ENCODE assay signal across 16 cellular contexts in the genomic region with DNA sequence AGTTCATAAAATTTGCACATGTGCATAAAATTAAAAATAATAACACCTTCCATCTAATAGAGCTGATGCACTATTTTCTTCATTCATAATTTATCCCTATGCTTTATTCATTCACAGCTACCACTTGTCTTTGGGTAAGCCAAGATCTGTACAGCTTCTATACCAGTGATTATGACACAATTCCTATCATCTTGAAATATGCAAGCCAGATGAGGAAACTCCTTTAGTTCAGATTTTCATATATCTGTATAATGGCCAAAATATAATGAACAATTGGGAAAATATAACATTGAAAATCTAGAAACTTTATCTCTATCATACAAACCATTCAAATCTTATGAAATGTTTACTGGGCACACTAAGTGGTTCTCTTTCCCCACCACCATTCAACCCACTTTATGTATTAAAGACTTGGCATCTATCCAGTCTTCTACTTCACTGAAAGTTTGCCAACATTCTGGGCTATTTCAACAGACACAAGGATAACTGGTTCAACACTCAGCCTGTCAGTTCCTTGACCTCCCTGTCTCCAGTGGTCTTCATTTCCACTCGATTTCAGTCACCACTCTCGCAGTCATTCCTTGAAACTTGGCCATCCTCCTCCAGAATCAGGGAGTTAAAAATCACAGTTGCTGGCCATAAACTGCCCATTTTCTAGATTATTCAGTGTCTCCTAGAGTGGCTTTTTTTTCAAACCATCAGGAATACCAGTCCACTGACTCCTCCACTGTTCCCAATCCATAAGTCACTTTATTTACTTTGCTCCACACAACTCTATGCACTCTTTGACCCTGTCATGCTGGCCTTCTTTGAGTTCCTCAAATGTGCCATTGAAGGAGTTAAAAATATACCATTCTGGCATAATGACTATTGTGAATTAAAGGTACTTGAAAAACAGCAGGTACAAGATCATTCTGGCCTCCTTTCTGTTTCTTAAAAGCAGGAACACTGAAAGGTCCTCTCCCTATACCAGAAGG.
A peak's percentile ranks its signal among the peaks of the same experiment; 100 is the strongest.
DNase-seq lines count a peak whose midpoint lies in the region; ATAC-seq and TF ChIP-seq lines count a peak whose summit lies in the region.
"Had no signal": no experiment of that assay in that cellular context is flagged by ENCODE, and none has a peak within 500 bp of the region (broad histone marks: within the 10 kb centered on the region; RNA-seq: fewer than 3 reads in every experiment).

No MANE protein-coding gene starts in this region.

- H3K4me1 Mint-ChIP-seq in progenitor cell of endocrine pancreas (ENCODE audit: low read depth) = peaks cover 27% of the 10 kb centered on the region

- H2AFZ ChIP-seq in hepatocyte = no peak overlapping the region

- no peak overlapping the region for H3K4me2 ChIP-seq in hepatocyte

- peaks cover 73% of the 10 kb centered on the region for H3K79me2 ChIP-seq in hepatocyte

- peaks cover 21% of the 10 kb centered on the region for H3K4me1 ChIP-seq in BE2C
- H3K4me1 ChIP-seq in adipocyte (ENCODE audit: control insufficient read depth, insufficient read depth, low read length) = peaks cover 49% of the 10 kb centered on the region
- peaks cover 11% of the 10 kb centered on the region for H3K4me1 ChIP-seq in hepatocyte (ENCODE audit: insufficient read depth)
- H3K4me1 ChIP-seq in HAP-1 = no peaks in the 10 kb centered on the region

- no peak overlapping the region for H3K4me3 ChIP-seq in BE2C (ENCODE audit: low read depth, low read length)
- no peak overlapping the region for H3K4me3 ChIP-seq in adipocyte (ENCODE audit: low read length)
- no peak overlapping the region for H3K4me3 ChIP-seq in hepatocyte
- H3K4me3 ChIP-seq in HAP-1 = no peak overlapping the region

- WGBS in hepatocyte (ENCODE audit: low lambda C conversion rate, missing lambda C conversion rate) = 72% methylated on average over 2 of the region's 2 CpGs

- H3K36me3 Mint-ChIP-seq in progenitor cell of endocrine pancreas (ENCODE audit: insufficient read depth) = peaks cover 10% of the 10 kb centered on the region

- no peak overlapping the region for H3K27ac Mint-ChIP-seq in progenitor cell of endocrine pancreas

- no peaks in the 10 kb centered on the region for H3K9me3 Mint-ChIP-seq in progenitor cell of endocrine pancreas (ENCODE audit: low read depth)
- H3K9me3 Mint-ChIP-seq: IgD-negative memory B cell, memory B cell had no signal

- TF ChIP-seq CTCF in BE2C (IDR thresholded peaks at IDR 0.05; ENCODE audit: low read depth, low read length) (no peak), hepatocyte (IDR thresholded peaks at IDR 0.05; ENCODE audit: poor library complexity) (no peak), progenitor cell of endocrine pancreas (IDR thresholded peaks at IDR 0.05; ENCODE audit: unreplicated experiment) (no peak)

- H3K36me3 ChIP-seq in BE2C = no peaks in the 10 kb centered on the region; the same call in 1 of the 2 replicates
- H3K36me3 ChIP-seq in adipocyte (ENCODE audit: control insufficient read depth, insufficient read depth, low read length, severe bottlenecking) = peaks cover 27% of the 10 kb centered on the region
- H3K36me3 ChIP-seq in hepatocyte (replicated peaks; ENCODE audit: insufficient read depth, low read depth) = no peaks in the 10 kb centered on the region
- no peaks in the 10 kb centered on the region for H3K36me3 ChIP-seq in HAP-1 (replicated peaks)

- no peak overlapping the region for H3K4me3 Mint-ChIP-seq in progenitor cell of endocrine pancreas (ENCODE audit: low read depth)
- H3K4me3 Mint-ChIP-seq: activated CD8-positive, alpha-beta memory T cell treated with anti-CD3 and anti-CD28 coated beads, Interleukin-2, amount 10 ng/mL, durations not matched to agents 7 days and 5 days had no signal

- in situ Hi-C loops in HAP-1 (cut with MboI; ENCODE audit: low sequenced_read_pairs) = no loop called here

- H3K27me3 ChIP-seq in BE2C = no peaks in the 10 kb centered on the region
- H3K27me3 ChIP-seq in adipocyte (replicated peaks; ENCODE audit: control insufficient read depth, insufficient read depth, low read length) = no peaks in the 10 kb centered on the region
- H3K27me3 ChIP-seq in hepatocyte = no peaks in the 10 kb centered on the region
- no peaks in the 10 kb centered on the region for H3K27me3 ChIP-seq in HAP-1 (ENCODE audit: low read depth)

- H3K9me2 ChIP-seq in hepatocyte (replicated peaks; ENCODE audit: insufficient read depth) = no peaks in the 10 kb centered on the region

- no peak for ATAC-seq in GM19328 (IDR thresholded peaks at IDR 0.05; ENCODE audit: unreplicated experiment)
- ATAC-seq: activated CD8-positive, alpha-beta memory T cell treated with anti-CD3 and anti-CD28 coated beads, Interleukin-2, amount 10 ng/mL, durations not matched to agents 7 days and 5 days; HCT116 had no signal

- H3K9ac ChIP-seq in adipocyte (ENCODE audit: low read length) = no peak overlapping the region

- H3K9me3 ChIP-seq in BE2C (no peaks in the 10 kb centered on the region), adipocyte (ENCODE audit: control insufficient read depth, low read length) (no peaks in the 10 kb centered on the region), hepatocyte (ENCODE audit: low read depth) (no peaks in the 10 kb centered on the region), HAP-1 (no peaks in the 10 kb centered on the region)

- DNase-seq in BE2C (peak; percentile 11), HS-27A (ENCODE audit: low read depth) (peak; percentile 22), adipocyte (ENCODE audit: low read depth) (peak; percentile 46), hepatocyte (ENCODE audit: low spot score) (peak; percentile 20), nucleus accumbens (lab: John Stamatoyannopoulos, UW) (no peak), HAP-1 (ENCODE audit: low spot score in 2 of 2) (no peak), progenitor cell of endocrine pancreas (ENCODE audit: low spot score, unreplicated experiment) (no peak)
- DNase-seq: activated CD8-positive, alpha-beta memory T cell treated with anti-CD3 and anti-CD28 coated beads, Interleukin-2, amount 10 ng/mL, durations not matched to agents 7 days and 5 days; amygdala; effector memory CD4-positive, alpha-beta T cell; EL; NCI-H2081 treated with DMSO at 0.1 percent for 48 hours had no signal

- peaks cover 3% of the 10 kb centered on the region for H4K20me1 ChIP-seq in hepatocyte (ENCODE audit: insufficient read depth, poor library complexity, severe bottlenecking)

- no peaks in the 10 kb centered on the region for H3K27me3 Mint-ChIP-seq in progenitor cell of endocrine pancreas
- H3K27me3 Mint-ChIP-seq: activated CD8-positive, alpha-beta memory T cell treated with anti-CD3 and anti-CD28 coated beads, Interleukin-2, amount 10 ng/mL, durations not matched to agents 7 days and 5 days; IgD-negative memory B cell; memory B cell had no signal

- H3K27ac ChIP-seq in hepatocyte = no peak overlapping the region

Comparison
In these comparisons a context has a peak if more than half of its experiments do, and no peak if none do; other contexts are left out.
1. DNase-seq: peak in BE2C (single experiment), HS-27A (single experiment), adipocyte (single experiment) and hepatocyte (single experiment); none in nucleus accumbens (0 of 56), HAP-1 (0 of 2) and progenitor cell of endocrine pancreas (single experiment).